Comparison of ENCODE assay signal across 15 cellular contexts in the genomic region with DNA sequence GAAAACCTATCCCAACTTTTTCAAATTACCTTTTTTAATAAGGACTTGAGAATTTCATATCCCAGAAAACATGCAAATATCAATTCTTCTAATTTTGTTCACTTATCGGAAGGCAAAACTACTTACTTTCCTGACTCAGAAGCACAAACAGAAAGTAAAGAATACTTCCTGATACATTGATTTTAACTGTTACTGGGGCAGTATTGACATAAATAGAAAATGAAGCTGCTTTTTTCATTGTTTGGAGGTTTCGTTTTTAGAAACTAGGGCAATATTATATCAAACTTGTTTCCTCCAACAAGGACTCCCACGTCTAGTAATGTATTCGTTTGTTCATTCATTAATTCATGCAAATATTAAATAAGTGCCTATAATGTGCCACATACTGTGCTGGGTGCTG.
DNase-seq lines count a peak whose midpoint lies in the region; ATAC-seq and TF ChIP-seq lines count a peak whose summit lies in the region.
"Had no signal": no experiment of that assay in that cellular context is flagged by ENCODE, and none has a peak within 500 bp of the region (broad histone marks: within the 10 kb centered on the region; RNA-seq: fewer than 3 reads in every experiment).

No MANE protein-coding gene starts in this region.

- peak overlapping the region; percentile 78 for H3K27ac Mint-ChIP-seq in central memory CD8-positive, alpha-beta T cell (ENCODE audit: low read depth)
- H3K27ac Mint-ChIP-seq: naive thymus-derived CD8-positive, alpha-beta T cell had no signal

- H3K4me1 Mint-ChIP-seq in central memory CD8-positive, alpha-beta T cell, result peaks cover 18% of the 10 kb centered on the region

- H3K27me3 Mint-ChIP-seq in central memory CD8-positive, alpha-beta T cell, result peaks cover 30% of the 10 kb centered on the region

- in situ Hi-C loops in KBM-7 (cut with MboI; ENCODE audit: low pct_unique_long_range_greater_than_20kb, low sequenced_read_pairs), result no loop called here

- no peak for TF ChIP-seq CTCF in GM06990 (IDR thresholded peaks at IDR 0.05; ENCODE audit: insufficient read depth, low read length, poor library complexity, severe bottlenecking)

- peak overlapping the region; percentile 69 for H3K4me3 Mint-ChIP-seq in central memory CD8-positive, alpha-beta T cell

- peak overlapping the region; percentile 26; the same call in 1 of the 2 replicates for H3K4me3 ChIP-seq in GM06990 (replicated peaks; ENCODE audit: low read depth, low read length)
- H3K4me3 ChIP-seq: right atrium auricular region had no signal

- no peaks in the 10 kb centered on the region for H3K27me3 ChIP-seq in GM06990 (replicated peaks; ENCODE audit: control insufficient read depth, insufficient read depth, low read length)
- H3K27me3 ChIP-seq: right atrium auricular region had no signal

- no peaks in the 10 kb centered on the region for H3K9me3 Mint-ChIP-seq in central memory CD8-positive, alpha-beta T cell

- DNase-seq in GM06990 (ENCODE audit: extremely low read depth, insufficient read length) (no peak), DMS153 (lab: John Stamatoyannopoulos, UW) (no peak), KBM-7 (no peak), COR-L47 (lab: John Stamatoyannopoulos, UW) (no peak)
- no peak for DNase-seq in central memory CD8-positive, alpha-beta T cell (ENCODE audit: low spot score in 2 of 2)
- no peak for DNase-seq in activated CD8-positive, alpha-beta memory T cell treated with anti-CD3 and anti-CD28 coated beads, Interleukin-2, amount 50 U/mL, for 4 hours
- DNase-seq: activated gamma-delta T cell treated with Interleukin-2 at 50 U/mL for 16 hours; AML-193; brain microvascular endothelial cell; left cardiac atrium; naive thymus-derived CD8-positive, alpha-beta T cell; NCI-H1694 treated with DMSO at 0.1 percent for 48 hours had no signal

- H3K36me3 ChIP-seq in GM06990 (ENCODE audit: control insufficient read depth, insufficient read depth, low read length), result no peaks in the 10 kb centered on the region
- H3K36me3 ChIP-seq: brain microvascular endothelial cell, right atrium auricular region had no signal

- ATAC-seq in GM21390 (IDR thresholded peaks at IDR 0.05; ENCODE audit: unreplicated experiment) (peak; percentile 62), HG03432 (IDR thresholded peaks at IDR 0.05; ENCODE audit: unreplicated experiment) (peak; percentile 51)
- ATAC-seq in central memory CD8-positive, alpha-beta T cell (replicated peaks; ENCODE audit: extremely low read depth, poor library complexity, severe bottlenecking), result peak; percentile 19
- ATAC-seq: left cardiac atrium; naive thymus-derived CD8-positive, alpha-beta T cell had no signal

- H3K36me3 Mint-ChIP-seq in central memory CD8-positive, alpha-beta T cell (ENCODE audit: insufficient read depth), result no peaks in the 10 kb centered on the region
- H3K36me3 Mint-ChIP-seq: naive thymus-derived CD8-positive, alpha-beta T cell had no signal
